9 cellular contexts compared by ENCODE assay signal in the genomic region with DNA sequence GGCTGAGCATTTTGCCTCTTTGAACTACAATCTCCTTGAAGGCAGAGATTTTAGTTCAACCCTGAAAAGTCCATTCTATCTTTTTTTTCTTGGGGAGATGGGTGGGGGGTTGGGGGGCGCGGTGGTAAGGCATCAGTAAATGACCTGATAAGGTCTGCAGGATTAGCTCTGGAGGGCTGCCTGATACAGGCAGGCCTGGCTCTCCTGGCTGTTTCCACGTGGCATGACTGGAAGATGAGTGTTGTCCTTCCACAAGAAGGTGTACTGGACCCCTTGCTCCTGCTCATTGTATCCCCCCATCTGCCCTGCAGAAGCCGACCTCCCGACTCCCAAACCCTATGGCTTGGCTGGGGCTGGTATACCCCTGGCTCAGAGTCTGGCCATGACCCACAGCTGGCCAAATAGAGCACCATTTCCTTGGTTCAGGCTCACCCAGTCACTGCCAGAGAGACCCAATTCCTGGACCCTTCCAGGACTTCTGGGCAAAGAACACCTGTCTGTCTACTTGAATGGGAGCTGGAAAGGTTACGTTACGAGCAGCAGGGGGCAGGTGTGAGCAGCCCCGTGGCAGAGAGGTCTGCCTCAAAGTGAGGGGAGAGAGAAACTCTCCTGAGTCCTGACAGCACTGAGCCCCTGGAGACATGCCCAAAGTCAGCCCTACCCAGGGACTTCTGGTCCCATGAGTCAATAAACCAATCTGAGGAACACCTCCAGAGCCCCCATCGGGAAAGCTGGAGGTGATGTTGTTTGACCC. TPM values are rescaled to one million over a fixed set of nuclear protein-coding genes. Genes with fewer than 3 reads are reported as not detected.
DNase-seq lines count a peak whose midpoint lies in the region; ATAC-seq and TF ChIP-seq lines count a peak whose summit lies in the region.
"Had no signal": no experiment of that assay in that cellular context is flagged by ENCODE, and none has a peak within 500 bp of the region (broad histone marks: within the 10 kb centered on the region; RNA-seq: fewer than 3 reads in every experiment).

No MANE protein-coding gene starts in this region.

- peak; percentile 35 for TF ChIP-seq CTCF in GM10248 (IDR thresholded peaks at IDR 0.05; ENCODE audit: control extremely low read depth, extremely low read depth, low read depth, missing control alignments)

- no peaks in the 10 kb centered on the region for H3K27me3 Mint-ChIP-seq in activated naive CD4-positive, alpha-beta T cell treated with anti-CD3 and anti-CD28 coated beads for 36 hours (ENCODE audit: low read depth)

- DNase-seq in GM10248 (ENCODE audit: extremely low spot score) = peak; percentile 66
- peak; percentile 45 for DNase-seq in NCI-H69 (lab: John Stamatoyannopoulos, UW)
- DNase-seq in activated naive CD4-positive, alpha-beta T cell treated with anti-CD3 and anti-CD28 coated beads for 36 hours = peak; percentile 63
- DNase-seq in iPS-NIHi7 (ENCODE audit: extremely low spot score) = peak; percentile 75
- DNase-seq in stimulated activated naive CD8-positive, alpha-beta T cell treated with anti-CD3 and anti-CD28 coated beads, Interleukin-15, Interleukin-2, amounts not matched to agents 100 U/mL and 50 U/mL, for 24 hours = peak; percentile 54
- DNase-seq in posterior vena cava (ENCODE audit: low spot score) = no peak

- no peak for ATAC-seq in stimulated activated naive CD8-positive, alpha-beta T cell treated with anti-CD3 and anti-CD28 coated beads, Interleukin-15, Interleukin-2, amounts not matched to agents 100 U/mL and 50 U/mL, for 24 hours
- ATAC-seq in GM21381 (IDR thresholded peaks at IDR 0.05; ENCODE audit: unreplicated experiment) (no peak), GM21723 (IDR thresholded peaks at IDR 0.05; ENCODE audit: unreplicated experiment) (no peak)

- CTCF ChIA-PET in GM10248 (lab: Yijun Ruan, JAX) = interaction anchor here (0.7 to 5.2 kb wide), 7 partner anchors 14 to 257 kb away, joined by 3 to 33 read pairs (median 4); partner anchors contain the start of gene DHRS3
- CTCF ChIA-PET in activated naive CD4-positive, alpha-beta T cell treated with anti-CD3 and anti-CD28 coated beads for 36 hours (lab: Charles Lee) = interaction anchor here (0.6 to 2.1 kb wide), 12 partner anchors 9 to 273 kb away, joined by 3 to 8 read pairs (median 3); partner anchors contain the start of gene DHRS3

- no peaks in the 10 kb centered on the region for H3K9me3 Mint-ChIP-seq in activated naive CD4-positive, alpha-beta T cell treated with anti-CD3 and anti-CD28 coated beads for 36 hours

- H3K4me1 Mint-ChIP-seq in activated naive CD4-positive, alpha-beta T cell treated with anti-CD3 and anti-CD28 coated beads for 36 hours (ENCODE audit: low read depth) = peaks cover 67% of the 10 kb centered on the region

- H3K4me3 Mint-ChIP-seq in activated naive CD4-positive, alpha-beta T cell treated with anti-CD3 and anti-CD28 coated beads for 36 hours = no peak overlapping the region

- POLR2A ChIA-PET in GM10248 (lab: Yijun Ruan, JAX) = no interaction called here

- no peak overlapping the region for H3K27ac Mint-ChIP-seq in activated naive CD4-positive, alpha-beta T cell treated with anti-CD3 and anti-CD28 coated beads for 36 hours

- H3K36me3 Mint-ChIP-seq in activated naive CD4-positive, alpha-beta T cell treated with anti-CD3 and anti-CD28 coated beads for 36 hours (ENCODE audit: low read depth) = peaks cover 11% of the 10 kb centered on the region

- intact Hi-C loops in activated naive CD4-positive, alpha-beta T cell treated with anti-CD3 and anti-CD28 coated beads for 36 hours (cut with micrococcal nuclease) = loop anchor here (1.0 to 5.0 kb wide), 2 partner anchors 18 to 194 kb away; no protein-coding TSS in a partner anchor
- intact Hi-C loops in posterior vena cava (cut with DNase I) = no loop called here

RNA-seq across cellular contexts. Expression of gene DHRS3, which starts 17.0 kb away (rescaled TPM):
- total RNA-seq in activated naive CD4-positive, alpha-beta T cell treated with anti-CD3 and anti-CD28 coated beads for 36 hours = 10 to 100 TPM; 45.5 to 45.7 TPM
- total RNA-seq in posterior vena cava = 100 to 1,000 TPM; 107 to 144 TPM

RNA-seq across cellular contexts. Expression of gene AADACL4, which starts 42.8 kb away (rescaled TPM):
- total RNA-seq in activated naive CD4-positive, alpha-beta T cell treated with anti-CD3 and anti-CD28 coated beads for 36 hours = not detected
- total RNA-seq in posterior vena cava = not detected
- total RNA-seq: T-helper 1 cell treated with Interleukin-12 subunit alpha and Interleukin-12 subunit beta and Interleukin-4 antibody, amounts not matched to agents 30 ng/mL and 1 ng/mL, for 36 hours had no signal
